8 cellular contexts compared by ENCODE assay signal in genomic region chr12:46124848-46125619, GRCh38.
A peak's percentile ranks its signal among the peaks of the same experiment; 100 is the strongest.
DNase-seq lines count a peak whose midpoint lies in the region; ATAC-seq and TF ChIP-seq lines count a peak whose summit lies in the region.

No MANE protein-coding gene starts in this region.

- TF ChIP-seq CTCF in DND-41 (IDR thresholded peaks at IDR 0.05; ENCODE audit: borderline replicate concordance, extremely low read depth, low read length, poor library complexity, severe bottlenecking) (peak; percentile 82), SU-DHL-6 (IDR thresholded peaks at IDR 0.05; ENCODE audit: insufficient read depth, low read length, poor library complexity, severe bottlenecking) (peak; percentile 91), hepatocyte (IDR thresholded peaks at IDR 0.05; ENCODE audit: poor library complexity) (peak; percentile 93)

- H3K9me3 ChIP-seq in DND-41 (ENCODE audit: insufficient read depth, low read length, severe bottlenecking) (no peaks in the 10 kb centered on the region), SU-DHL-6 (ENCODE audit: insufficient read depth, low read length) (no peaks in the 10 kb centered on the region), hepatocyte (ENCODE audit: low read depth) (no peaks in the 10 kb centered on the region)

- no peak overlapping the region for H3K27ac ChIP-seq in DND-41 (ENCODE audit: low read length)
- H3K27ac ChIP-seq in SU-DHL-6 (ENCODE audit: low read depth, low read length): no peak overlapping the region
- H3K27ac ChIP-seq in hepatocyte: no peak overlapping the region

- H4K20me1 ChIP-seq in DND-41 (ENCODE audit: insufficient read depth, low read length) (no peaks in the 10 kb centered on the region), SU-DHL-6 (ENCODE audit: low read depth, low read length) (no peaks in the 10 kb centered on the region), hepatocyte (ENCODE audit: insufficient read depth, poor library complexity, severe bottlenecking) (no peaks in the 10 kb centered on the region)

- no peaks in the 10 kb centered on the region for H3K9me2 ChIP-seq in SU-DHL-6 (replicated peaks; ENCODE audit: insufficient read depth, low read length)
- no peaks in the 10 kb centered on the region for H3K9me2 ChIP-seq in hepatocyte (replicated peaks; ENCODE audit: insufficient read depth)

- H3K36me3 ChIP-seq in DND-41 (ENCODE audit: insufficient read depth, low read length): no peaks in the 10 kb centered on the region
- no peaks in the 10 kb centered on the region for H3K36me3 ChIP-seq in SU-DHL-6 (ENCODE audit: low read length)
- H3K36me3 ChIP-seq in hepatocyte (replicated peaks; ENCODE audit: insufficient read depth, low read depth): no peaks in the 10 kb centered on the region

- H2AFZ ChIP-seq in DND-41 (ENCODE audit: low read depth, low read length): peak overlapping the region; percentile 6; the same call in 1 of the 2 replicates
- no peak overlapping the region for H2AFZ ChIP-seq in SU-DHL-6 (ENCODE audit: low read depth, low read length, severe bottlenecking)
- peak overlapping the region; percentile 57 for H2AFZ ChIP-seq in hepatocyte

- peaks cover 9% of the 10 kb centered on the region for H3K27me3 ChIP-seq in DND-41 (ENCODE audit: insufficient read depth, low read length, poor library complexity)
- H3K27me3 ChIP-seq in SU-DHL-6 (ENCODE audit: low read length): no peaks in the 10 kb centered on the region
- H3K27me3 ChIP-seq in hepatocyte: no peaks in the 10 kb centered on the region

- H3F3A ChIP-seq in SU-DHL-6 (ENCODE audit: insufficient read depth): no peaks in the 10 kb centered on the region

- no peaks in the 10 kb centered on the region for H3K79me2 ChIP-seq in DND-41 (ENCODE audit: insufficient read depth, low read length)
- no peaks in the 10 kb centered on the region for H3K79me2 ChIP-seq in SU-DHL-6 (ENCODE audit: insufficient read depth, low read length)
- no peaks in the 10 kb centered on the region for H3K79me2 ChIP-seq in hepatocyte

- H3K4me1 ChIP-seq in DND-41 (ENCODE audit: insufficient read depth, low read length) (peaks cover 3% of the 10 kb centered on the region; the same call in 1 of the 2 replicates), hepatocyte (ENCODE audit: insufficient read depth) (peaks cover 22% of the 10 kb centered on the region)

- 19% methylated on average over 12 of the region's 12 CpGs for WGBS in hepatocyte (ENCODE audit: low lambda C conversion rate, missing lambda C conversion rate)

- H3K4me2 ChIP-seq in DND-41 (ENCODE audit: insufficient read depth, low read length) (peak overlapping the region; percentile 34), SU-DHL-6 (ENCODE audit: low read depth, low read length, poor library complexity, severe bottlenecking) (peak overlapping the region; percentile 18), hepatocyte (peak overlapping the region; percentile 70)

- H3K4me3 ChIP-seq in DND-41 (ENCODE audit: low read depth in 1 of 2, low read length in 2 of 2) (no peak overlapping the region), SU-DHL-6 (ENCODE audit: insufficient read depth, low read length, poor library complexity, severe bottlenecking) (no peak overlapping the region), hepatocyte (no peak overlapping the region), skeletal muscle cell (ENCODE audit: low read depth, low read length) (peak overlapping the region; percentile 21)

- peak; percentile 98 for ATAC-seq in DND-41 (ENCODE audit: insufficient read depth, low read depth)
- peak; percentile 82 for ATAC-seq in GM21576 (IDR thresholded peaks at IDR 0.05; ENCODE audit: unreplicated experiment)
- no peak for ATAC-seq in GM19452 (IDR thresholded peaks at IDR 0.05; ENCODE audit: unreplicated experiment)

- DNase-seq in DND-41 (peak; percentile 67), LoVo (ENCODE audit: low spot score) (peak; percentile 68), anterior cingulate cortex (lab: John Stamatoyannopoulos, UW) (peak in 37 of 58 donors; percentile 5 to 74 (median 38)), hepatocyte (ENCODE audit: low spot score) (peak; percentile 82), skeletal muscle cell (ENCODE audit: low read depth) (peak; percentile 58)

- no peak overlapping the region for H3K9ac ChIP-seq in DND-41 (ENCODE audit: low read depth, low read length)
- no peak overlapping the region for H3K9ac ChIP-seq in SU-DHL-6 (ENCODE audit: low read length)

Comparison
In these comparisons a context has a peak if more than half of its experiments do, and no peak if none do; other contexts are left out.
1. H3K4me2 ChIP-seq: peak in every context shown above with its lines; median percentile 70 in hepatocyte; 34 in DND-41; 18 in SU-DHL-6.